In genomic region chrX:25941087-25941486, GRCh38 we compare ENCODE assay signal across 23 cellular contexts.
DNase-seq lines count a peak whose midpoint lies in the region; FAIRE-seq and TF ChIP-seq lines count a peak whose summit lies in the region.
"Had no signal": no experiment of that assay in that cellular context is flagged by ENCODE, and none has a peak within 500 bp of the region (broad histone marks: within the 10 kb centered on the region; RNA-seq: fewer than 3 reads in every experiment).

No MANE protein-coding gene starts in this region.

- H3K4me1 ChIP-seq in astrocyte (ENCODE audit: insufficient read depth, low read length): peaks cover 4% of the 10 kb centered on the region
- H3K4me1 ChIP-seq: colonic mucosa, gastrocnemius medialis, HAP-1, psoas muscle, vagina had no signal

- H3K4me1 Mint-ChIP-seq in astrocyte (ENCODE audit: low read depth, unreplicated experiment): peaks cover 8% of the 10 kb centered on the region
- H3K4me1 Mint-ChIP-seq: CD8-positive, alpha-beta memory T cell; stimulated activated effector memory CD8-positive, alpha-beta T cell treated with anti-CD3 and anti-CD28 coated beads, Interleukin-12 subunit alpha, Interleukin-12 subunit beta, amount 100 ng/mL, for 72 hours had no signal

- H3K79me2 ChIP-seq in astrocyte (ENCODE audit: insufficient read depth, low read length): no peaks in the 10 kb centered on the region

- H2AFZ ChIP-seq in astrocyte (ENCODE audit: low read depth, low read length): no peak overlapping the region

- H3K36me3 Mint-ChIP-seq in astrocyte (ENCODE audit: low read depth, unreplicated experiment): no peaks in the 10 kb centered on the region
- H3K36me3 Mint-ChIP-seq: CD8-positive, alpha-beta memory T cell; stimulated activated effector memory CD8-positive, alpha-beta T cell treated with anti-CD3 and anti-CD28 coated beads, Interleukin-12 subunit alpha, Interleukin-12 subunit beta, amount 100 ng/mL, for 72 hours had no signal

- peak; percentile 97 for FAIRE-seq in astrocyte (lab: Jason Lieb, UNC)
- FAIRE-seq: endometrium had no signal

- H3K36me3 ChIP-seq in astrocyte (ENCODE audit: insufficient read depth, low read length): no peaks in the 10 kb centered on the region
- H3K36me3 ChIP-seq: colonic mucosa, gastrocnemius medialis, HAP-1, vagina had no signal

- no peak overlapping the region for H3K27ac Mint-ChIP-seq in astrocyte (ENCODE audit: unreplicated experiment)
- H3K27ac Mint-ChIP-seq: CD8-positive, alpha-beta memory T cell; stimulated activated effector memory CD8-positive, alpha-beta T cell treated with anti-CD3 and anti-CD28 coated beads, Interleukin-12 subunit alpha, Interleukin-12 subunit beta, amount 100 ng/mL, for 72 hours had no signal

- no peaks in the 10 kb centered on the region for H3K9me3 ChIP-seq in astrocyte (ENCODE audit: insufficient read depth, low read depth, low read length)
- H3K9me3 ChIP-seq: colonic mucosa, HAP-1, psoas muscle, vagina had no signal

- no peaks in the 10 kb centered on the region for H3K27me3 Mint-ChIP-seq in astrocyte (ENCODE audit: low read depth, unreplicated experiment)
- H3K27me3 Mint-ChIP-seq: CD8-positive, alpha-beta memory T cell had no signal

- no peak overlapping the region for H3K4me2 ChIP-seq in astrocyte (ENCODE audit: low read length)

- H4K20me1 ChIP-seq in astrocyte (ENCODE audit: insufficient read depth, low read length): no peaks in the 10 kb centered on the region

- H3K4me3 ChIP-seq in astrocyte (ENCODE audit: insufficient read depth, low read depth, low read length) (no peak overlapping the region), fibroblast of pulmonary artery (replicated peaks; ENCODE audit: low read depth, low read length) (no peak overlapping the region)
- H3K4me3 ChIP-seq: colonic mucosa, gastrocnemius medialis, HAP-1, psoas muscle, skin epidermis, vagina had no signal

- H3K9ac ChIP-seq in astrocyte (ENCODE audit: low read length): no peak overlapping the region

- H3K27ac ChIP-seq in astrocyte (ENCODE audit: low read depth, low read length): peak overlapping the region; percentile 46
- H3K27ac ChIP-seq: colonic mucosa, gastrocnemius medialis, psoas muscle, skin epidermis, vagina had no signal

- intact Hi-C loops in posterior vena cava (cut with DNase I): no loop called here

- DNase-seq in HT1080 (ENCODE audit: low read depth): peak; percentile 90
- peak; percentile 16 for DNase-seq in astrocyte (ENCODE audit: low read depth)
- DNase-seq in fibroblast of pulmonary artery (ENCODE audit: low read depth): peak; percentile 28
- DNase-seq in stromal cell of bone marrow (ENCODE audit: low read depth): peak; percentile 13
- DNase-seq in NCI-H524 (lab: John Stamatoyannopoulos, UW): no peak
- no peak for DNase-seq in activated T-cell treated with anti-CD3 and anti-CD28 coated beads for 4 hours
- no peak for DNase-seq in posterior vena cava (ENCODE audit: low spot score)
- DNase-seq: activated CD8-positive, alpha-beta memory T cell treated with anti-CD3 and anti-CD28 coated beads, Interleukin-2, amount 50 U/mL, for 48 hours; AML-193; CD8-positive, alpha-beta memory T cell; colonic mucosa; gastrocnemius medialis; hypothalamus; islet precursor cell; NCI-H1105 treated with DMSO at 0.1 percent for 48 hours; psoas muscle; stimulated activated CD4-positive, alpha-beta T cell treated with anti-CD3 and anti-CD28 coated beads, Interleukin-2, amount 100 ng/mL, for 24 hours; T-helper 2 cell had no signal

- TF ChIP-seq CTCF in astrocyte (IDR thresholded peaks at IDR 0.05; ENCODE audit: insufficient read depth, low read depth, low read length) (no peak), fibroblast of pulmonary artery (IDR thresholded peaks at IDR 0.05; ENCODE audit: low read length, missing control alignments) (no peak)

- no peak overlapping the region for H3K4me3 Mint-ChIP-seq in astrocyte (ENCODE audit: unreplicated experiment)
- H3K4me3 Mint-ChIP-seq: CD8-positive, alpha-beta memory T cell; stimulated activated effector memory CD8-positive, alpha-beta T cell treated with anti-CD3 and anti-CD28 coated beads, Interleukin-12 subunit alpha, Interleukin-12 subunit beta, amount 100 ng/mL, for 72 hours had no signal

- no peaks in the 10 kb centered on the region for H3K9me3 Mint-ChIP-seq in astrocyte (ENCODE audit: unreplicated experiment)

- no peaks in the 10 kb centered on the region for H3K27me3 ChIP-seq in astrocyte (ENCODE audit: insufficient read depth, low read length)
- H3K27me3 ChIP-seq: colonic mucosa, gastrocnemius medialis, vagina had no signal

Comparison
In these comparisons a context has a peak if more than half of its experiments do, and no peak if none do; other contexts are left out.
1. DNase-seq: peak in HT1080 (single experiment), astrocyte (single experiment), fibroblast of pulmonary artery (single experiment) and stromal cell of bone marrow (single experiment); none in NCI-H524 (0 of 2), activated T-cell treated with anti-CD3 and anti-CD28 coated beads for 4 hours (single experiment) and posterior vena cava (single experiment).